ENCODE assay signal across 13 cellular contexts in the genomic region with DNA sequence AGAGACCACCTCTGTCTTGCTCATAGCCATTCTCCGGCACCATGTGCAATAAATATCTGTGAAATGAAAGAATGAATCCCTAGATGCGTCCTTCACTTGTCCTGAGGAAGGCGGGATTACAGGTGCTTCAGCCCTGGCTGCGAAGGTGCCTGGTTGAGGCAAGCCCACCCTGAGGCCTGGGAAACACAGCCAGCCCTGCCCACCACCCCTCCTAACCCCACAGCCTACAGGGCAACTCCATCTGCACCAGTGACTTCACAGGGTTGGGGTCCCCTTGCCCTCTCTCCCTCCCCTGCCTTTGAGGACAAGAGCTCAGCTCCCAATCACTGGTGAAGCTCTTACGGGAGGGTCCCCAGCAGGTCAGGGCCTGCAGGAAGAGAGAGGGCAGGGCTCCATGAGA. TPM values are rescaled to one million over a fixed set of nuclear protein-coding genes. Genes with fewer than 3 reads are reported as not detected.
DNase-seq lines count a peak whose midpoint lies in the region; ATAC-seq and TF ChIP-seq lines count a peak whose summit lies in the region.
"Had no signal": no experiment of that assay in that cellular context is flagged by ENCODE, and none has a peak within 500 bp of the region (broad histone marks: within the 10 kb centered on the region; RNA-seq: fewer than 3 reads in every experiment).

No MANE protein-coding gene starts in this region.

- peak overlapping the region; percentile 77 for H3K27ac Mint-ChIP-seq in CD4-positive, alpha-beta T cell

- no peaks in the 10 kb centered on the region for H3K27me3 Mint-ChIP-seq in CD4-positive, alpha-beta T cell

- H3K36me3 ChIP-seq in Peyer's patch: no peaks in the 10 kb centered on the region
- no peaks in the 10 kb centered on the region for H3K36me3 ChIP-seq in effector memory CD4-positive, alpha-beta T cell (ENCODE audit: control insufficient read depth, insufficient read depth, low read length)
- H3K36me3 ChIP-seq: neutrophil had no signal

- TF ChIP-seq POLR2A in Peyer's patch (IDR thresholded peaks at IDR 0.05): no peak

- peaks cover 0 to 48% (median 1%) of the 10 kb centered on the region in 4 donors for H3K4me1 ChIP-seq in Peyer's patch
- H3K4me1 ChIP-seq in effector memory CD4-positive, alpha-beta T cell (ENCODE audit: control insufficient read depth, insufficient read depth, low read length, poor library complexity, severe bottlenecking): peaks cover 19% of the 10 kb centered on the region
- H3K4me1 ChIP-seq in foreskin keratinocyte: no peaks in the 10 kb centered on the region

- H3K27me3 ChIP-seq in CD4-positive, alpha-beta T cell (ENCODE audit: control insufficient read depth, insufficient read depth, low read length): no peaks in the 10 kb centered on the region
- H3K27me3 ChIP-seq in Peyer's patch (no peaks in the 10 kb centered on the region), foreskin keratinocyte (peaks cover 14% of the 10 kb centered on the region)
- H3K27me3 ChIP-seq in effector memory CD4-positive, alpha-beta T cell (replicated peaks; ENCODE audit: control insufficient read depth, insufficient read depth, low read length, poor library complexity, severe bottlenecking): no peaks in the 10 kb centered on the region
- H3K27me3 ChIP-seq: neutrophil had no signal

- H3K9me3 ChIP-seq in CD4-positive, alpha-beta T cell (ENCODE audit: control insufficient read depth, low read length): no peaks in the 10 kb centered on the region
- no peaks in the 10 kb centered on the region for H3K9me3 ChIP-seq in Peyer's patch
- H3K9me3 ChIP-seq in effector memory CD4-positive, alpha-beta T cell (ENCODE audit: control insufficient read depth, low read length): no peaks in the 10 kb centered on the region
- H3K9me3 ChIP-seq: neutrophil had no signal

- ATAC-seq in CD4-positive, alpha-beta T cell (ENCODE audit: poor library complexity): no peak
- ATAC-seq in foreskin keratinocyte (no peak), GM18870 (IDR thresholded peaks at IDR 0.05; ENCODE audit: unreplicated experiment) (no peak)

- POLR2A ChIA-PET in CD4-positive, alpha-beta T cell (lab: Charles Lee): interaction anchor here (0.7 to 1.4 kb wide), 2 partner anchors 173 to 190 kb away, joined by 3 to 5 read pairs; a partner anchor contains a TSS

- H3K36me3 Mint-ChIP-seq in CD4-positive, alpha-beta T cell (ENCODE audit: low read depth): no peaks in the 10 kb centered on the region

- CTCF ChIA-PET in CD4-positive, alpha-beta T cell (lab: Charles Lee): interaction anchor here (1.0 kb wide), 1 partner anchor 142 kb away, joined by 3 read pairs; no protein-coding TSS in a partner anchor

- no peak overlapping the region for H3K27ac ChIP-seq in CD4-positive, alpha-beta T cell (ENCODE audit: low read depth, low read length)
- H3K27ac ChIP-seq in Peyer's patch: peak overlapping the region; percentile 36 to 80 (median 68)
- H3K27ac ChIP-seq in effector memory CD4-positive, alpha-beta T cell (ENCODE audit: insufficient read depth, low read length, poor library complexity, severe bottlenecking): no peak overlapping the region
- no peak overlapping the region for H3K27ac ChIP-seq in foreskin keratinocyte
- H3K27ac ChIP-seq: neutrophil, VCaP had no signal

- H3K9me3 Mint-ChIP-seq in CD4-positive, alpha-beta T cell: no peaks in the 10 kb centered on the region

- H3K4me3 Mint-ChIP-seq in CD4-positive, alpha-beta T cell: peak overlapping the region; percentile 82

- DNase-seq in CD4-positive, alpha-beta T cell: no peak
- DNase-seq in Peyer's patch: no peak
- DNase-seq in effector memory CD4-positive, alpha-beta T cell: no peak
- peak; percentile 62 for DNase-seq in posterior vena cava (ENCODE audit: low spot score)
- no peak for DNase-seq in foreskin keratinocyte
- DNase-seq in DMS53 treated with DMSO at 0.1 percent for 48 hours (lab: John Stamatoyannopoulos, UW; ENCODE audit: unreplicated experiment): no peak
- no peak for DNase-seq in stimulated activated CD4-positive, alpha-beta T cell treated with anti-CD3 and anti-CD28 coated beads, Interleukin-15, amount 100 ng/mL, for 24 hours
- DNase-seq: RPMI8226; stimulated activated CD4-positive, alpha-beta T cell treated with anti-CD3 and anti-CD28 coated beads, Interleukin-4, amount 100 ng/mL, for 4 hours had no signal

- intact Hi-C loops in CD4-positive, alpha-beta T cell (cut with DNase I, micrococcal nuclease): no loop called here
- intact Hi-C loops in posterior vena cava (cut with DNase I): no loop called here

- H3K4me1 Mint-ChIP-seq in CD4-positive, alpha-beta T cell (ENCODE audit: low read depth): peaks cover 29% of the 10 kb centered on the region

- TF ChIP-seq CTCF in CD4-positive, alpha-beta T cell (IDR thresholded peaks at IDR 0.05): no peak
- TF ChIP-seq CTCF in Peyer's patch (IDR thresholded peaks at IDR 0.05): no peak
- TF ChIP-seq CTCF in foreskin keratinocyte (conservative IDR thresholded peaks at IDR 0.05): no peak

- H3K4me3 ChIP-seq in Peyer's patch: no peak overlapping the region
- H3K4me3 ChIP-seq in effector memory CD4-positive, alpha-beta T cell (ENCODE audit: insufficient read depth, low read depth, low read length, poor library complexity, severe bottlenecking): peak overlapping the region; percentile 41

RNA-seq across cellular contexts. Expression of a gene that starts 17.5 kb away (rescaled TPM):
- total RNA-seq in CD4-positive, alpha-beta T cell: not detected
- total RNA-seq in Peyer's patch (not detected), posterior vena cava (not detected), foreskin keratinocyte (not detected in 2 replicates)
- polyA plus RNA-seq in foreskin keratinocyte: not detected in 2 replicates
- total RNA-seq: ureter had no signal

Comparison
In these comparisons a context has a peak if more than half of its experiments do, and no peak if none do; other contexts are left out.
1. H3K27ac ChIP-seq: peak in Peyer's patch (4 of 4); none in CD4-positive, alpha-beta T cell (single experiment), effector memory CD4-positive, alpha-beta T cell (single experiment) and foreskin keratinocyte (single experiment).